In genomic region chr22:46707827-46708570, GRCh38 we compare ENCODE assay signal across 1 cellular context.
TF ChIP-seq lines count a peak whose summit lies in the region.

No MANE protein-coding gene starts in this region.

TF ChIP-seq in H1, 55 proteins besides CTCF, POLR2A, EP300 and RAD21 (continued from another document):
- TF ChIP-seq YY1 (IDR thresholded peaks at IDR 0.05; ENCODE audit: low read depth, low read length) (no peak), CEBPB (IDR thresholded peaks at IDR 0.05; ENCODE audit: low read depth, low read length) (no peak), TCF12 (IDR thresholded peaks at IDR 0.05; ENCODE audit: low read depth, low read length) (no peak), GTF2F1 (IDR thresholded peaks at IDR 0.05; ENCODE audit: borderline replicate concordance, low read depth, low read length) (no peak)
TF ChIP-seq in H1: peak in this region for 0.
